8 cellular contexts compared by ENCODE assay signal in the genomic region with DNA sequence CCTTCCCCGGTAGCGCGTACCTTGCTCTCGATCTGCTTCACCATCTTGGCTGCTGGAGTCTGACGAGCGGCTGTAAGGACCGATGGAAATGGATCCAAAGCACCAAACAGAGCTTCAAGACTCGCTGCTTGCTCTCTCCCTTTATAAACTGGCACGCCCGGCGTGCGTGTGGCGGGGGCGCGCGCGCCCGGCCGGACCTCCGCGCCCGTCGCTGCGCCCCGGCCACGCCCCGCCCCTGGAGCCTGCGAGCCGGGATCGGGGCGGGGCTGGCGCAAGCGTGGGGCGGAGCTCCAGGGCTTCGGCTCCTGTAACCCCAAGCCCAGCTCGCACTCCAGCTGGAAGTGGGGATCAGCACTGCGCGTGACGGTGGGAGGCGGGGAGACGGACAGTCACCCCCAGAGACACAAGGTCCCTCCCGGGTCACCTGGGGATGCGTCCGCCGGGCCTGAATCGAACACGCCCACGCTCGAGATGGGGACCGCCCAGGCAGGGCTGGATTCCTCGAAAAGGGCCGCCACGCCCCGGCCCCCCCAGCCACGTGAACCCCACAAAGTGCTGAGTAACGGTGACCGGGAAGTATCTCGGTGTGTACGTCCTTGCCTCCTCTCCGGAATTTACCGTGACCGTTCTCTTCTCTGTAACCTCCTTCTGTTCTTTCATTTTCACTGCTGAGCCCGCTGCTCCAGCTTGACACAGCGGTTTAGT. TPM values are rescaled to one million over a fixed set of nuclear protein-coding genes. Genes with fewer than 3 reads are reported as not detected.
DNase-seq lines count a peak whose midpoint lies in the region; ATAC-seq and TF ChIP-seq lines count a peak whose summit lies in the region.

A gene (minus strand): TSS at position 116 of the 705 bp plus-strand sequence. CDS start 72 bp downstream, at position 44.

- peaks cover 6 to 8% of the 10 kb centered on the region in 2 donors for H3K4me1 ChIP-seq in lung (ENCODE audit: control insufficient read depth in 2 of 2, insufficient read depth in 2 of 2, low read length in 2 of 2)

- H3K27me3 ChIP-seq in CD4-positive, alpha-beta T cell (ENCODE audit: control insufficient read depth, insufficient read depth, low read length), result no peaks in the 10 kb centered on the region
- no peaks in the 10 kb centered on the region for H3K27me3 ChIP-seq in lung (ENCODE audit: control insufficient read depth, insufficient read depth)

- CTCF ChIA-PET in CD4-positive, alpha-beta T cell (lab: Charles Lee), result no interaction called here
- CTCF ChIA-PET in activated CD8-positive, alpha-beta T cell treated with anti-CD3 and anti-CD28 coated beads for 36 hours (lab: Charles Lee), result no interaction called here

- H3K36me3 Mint-ChIP-seq in CD4-positive, alpha-beta T cell (ENCODE audit: low read depth), result peaks cover 4% of the 10 kb centered on the region
- H3K36me3 Mint-ChIP-seq in activated CD8-positive, alpha-beta T cell treated with anti-CD3 and anti-CD28 coated beads for 36 hours (ENCODE audit: low read depth), result peaks cover 34% of the 10 kb centered on the region

- peak within 1 kb of the TSS; percentile 83 for H3K27ac Mint-ChIP-seq in CD4-positive, alpha-beta T cell
- peak within 1 kb of the TSS; percentile 99 for H3K27ac Mint-ChIP-seq in activated CD8-positive, alpha-beta T cell treated with anti-CD3 and anti-CD28 coated beads for 36 hours

- peak within 1 kb of the TSS; percentile 79 for H3K4me3 ChIP-seq in lung

- no peak for TF ChIP-seq CTCF in CD4-positive, alpha-beta T cell (IDR thresholded peaks at IDR 0.05)
- TF ChIP-seq CTCF in activated CD8-positive, alpha-beta T cell treated with anti-CD3 and anti-CD28 coated beads for 36 hours (IDR thresholded peaks at IDR 0.05), result no peak
- no peak for TF ChIP-seq CTCF in lung (IDR thresholded peaks at IDR 0.05; ENCODE audit: control extremely low read depth, extremely low read depth)

- 0% methylated on average over 53 to 64 of the region's 64 CpGs for WGBS in lung, 2 donors

- H3K27ac ChIP-seq in CD4-positive, alpha-beta T cell (ENCODE audit: low read depth, low read length), result peak within 1 kb of the TSS; percentile 37
- peak within 1 kb of the TSS; percentile 81 to 96 for H3K27ac ChIP-seq in lung (ENCODE audit: low read depth in 1 of 2, low read length in 1 of 2)

- intact Hi-C loops in CD4-positive, alpha-beta T cell (cut with DNase I, micrococcal nuclease), result loop anchor here in 1 of 2 experiments (5.0 to 10.0 kb wide), 2 partner anchors 209 to 1322 kb away; a partner anchor contains a TSS
- intact Hi-C loops in activated CD8-positive, alpha-beta T cell treated with anti-CD3 and anti-CD28 coated beads for 36 hours (cut with micrococcal nuclease), result no loop called here

- no peaks in the 10 kb centered on the region for H3K9me3 Mint-ChIP-seq in CD4-positive, alpha-beta T cell
- H3K9me3 Mint-ChIP-seq in activated CD8-positive, alpha-beta T cell treated with anti-CD3 and anti-CD28 coated beads for 36 hours, result no peaks in the 10 kb centered on the region

- no peaks in the 10 kb centered on the region for H3K36me3 ChIP-seq in lung (ENCODE audit: control insufficient read depth in 2 of 2, insufficient read depth in 2 of 2, low read length in 2 of 2)

- H3K27me3 Mint-ChIP-seq in CD4-positive, alpha-beta T cell, result no peaks in the 10 kb centered on the region
- no peaks in the 10 kb centered on the region for H3K27me3 Mint-ChIP-seq in activated CD8-positive, alpha-beta T cell treated with anti-CD3 and anti-CD28 coated beads for 36 hours

- POLR2A ChIA-PET in CD4-positive, alpha-beta T cell (lab: Charles Lee), result interaction anchor here (0.6 to 1.2 kb wide), 4 partner anchors 11 to 1226 kb away, joined by 3 to 4 read pairs (median 3); no protein-coding TSS in a partner anchor
- POLR2A ChIA-PET in activated CD8-positive, alpha-beta T cell treated with anti-CD3 and anti-CD28 coated beads for 36 hours (lab: Charles Lee), result interaction anchor here (0.8 to 2.4 kb wide), 3 partner anchors 10 to 108 kb away, joined by 3 to 10 read pairs (median 9); no protein-coding TSS in a partner anchor

- no peaks in the 10 kb centered on the region for H3K9me3 ChIP-seq in CD4-positive, alpha-beta T cell (ENCODE audit: control insufficient read depth, low read length)
- H3K9me3 ChIP-seq in lung (ENCODE audit: control insufficient read depth in 2 of 2, insufficient read depth in 1 of 2, low read length in 1 of 2), result no peaks in the 10 kb centered on the region

- peak; percentile 78 for ATAC-seq in CD4-positive, alpha-beta T cell (ENCODE audit: poor library complexity)
- ATAC-seq in GM19438 (IDR thresholded peaks at IDR 0.05; ENCODE audit: low read depth, unreplicated experiment) (peak; percentile 60), HG03571 (IDR thresholded peaks at IDR 0.05; ENCODE audit: unreplicated experiment) (peak; percentile 76), lung (ENCODE audit: insufficient read depth, low FRiP score) (peak; percentile 93)
- peak; percentile 88 for ATAC-seq in activated CD8-positive, alpha-beta T cell treated with anti-CD3 and anti-CD28 coated beads for 36 hours

- peak within 1 kb of the TSS; percentile 98 for H3K4me3 Mint-ChIP-seq in CD4-positive, alpha-beta T cell
- H3K4me3 Mint-ChIP-seq in activated CD8-positive, alpha-beta T cell treated with anti-CD3 and anti-CD28 coated beads for 36 hours, result peak within 1 kb of the TSS; percentile 96

- peak; percentile 59 to 83 (median 72) for DNase-seq in CD4-positive, alpha-beta T cell
- DNase-seq in NCI-H82 treated with DMSO at 0.1 percent for 48 hours (lab: John Stamatoyannopoulos, UW; ENCODE audit: unreplicated experiment) (peak; percentile 46), ecto neural progenitor cell (ENCODE audit: low spot score) (peak; percentile 86), lung (ENCODE audit: low spot score) (peak; percentile 91)
- peak; percentile 92 for DNase-seq in activated CD8-positive, alpha-beta T cell treated with anti-CD3 and anti-CD28 coated beads for 36 hours
- peak; percentile 76 to 90 (median 78) for DNase-seq in stimulated activated CD4-positive, alpha-beta T cell treated with anti-CD3 and anti-CD28 coated beads, TNF-alpha, amount 100 ng/mL, for 24 hours (ENCODE audit: low read depth in 3 of 3)

- H3K4me1 Mint-ChIP-seq in CD4-positive, alpha-beta T cell (ENCODE audit: low read depth), result peaks cover 44% of the 10 kb centered on the region
- peaks cover 43% of the 10 kb centered on the region for H3K4me1 Mint-ChIP-seq in activated CD8-positive, alpha-beta T cell treated with anti-CD3 and anti-CD28 coated beads for 36 hours (ENCODE audit: low read depth)

RNA-seq across cellular contexts. Expression of the gene that starts here (rescaled TPM):
- 10 to 100 TPM; 31.5 to 35.1 TPM for total RNA-seq in CD4-positive, alpha-beta T cell
- 100 to 1,000 TPM; 398 to 407 TPM for total RNA-seq in activated CD8-positive, alpha-beta T cell treated with anti-CD3 and anti-CD28 coated beads for 36 hours
- 100 to 1,000 TPM in 1 of 2 donors, 10 to 100 TPM in 1; 61.4 to 231 TPM for total RNA-seq in lung
- polyA plus RNA-seq in lung, result 100 to 1,000 TPM; 420 to 742 TPM

Comparison
In these comparisons a context has a peak if more than half of its experiments do, and no peak if none do; other contexts are left out.
1. Peak in every context shown above with its lines: DNase-seq, ATAC-seq, H3K4me3 ChIP-seq and H3K27ac ChIP-seq.